31 cellular contexts compared by ENCODE assay signal in genomic region chr16:5017678-5017969, GRCh38. TPM values are rescaled to one million over a fixed set of nuclear protein-coding genes. Genes with fewer than 3 reads are reported as not detected.
"Had no signal": no experiment of that assay in that cellular context is flagged by ENCODE, and none has a peak within 500 bp of the region (broad histone marks: within the 10 kb centered on the region; RNA-seq: fewer than 3 reads in every experiment).

No MANE protein-coding gene starts in this region.

- H3K36me3 ChIP-seq: left lung, neural progenitor cell, neutrophil, ovary, right atrium auricular region, stomach, suprapubic skin, transverse colon, upper lobe of left lung, vagina had no signal

- H2AFZ ChIP-seq: neural progenitor cell had no signal

- H3K4me2 ChIP-seq: neural progenitor cell had no signal

- H3K4me1 ChIP-seq: left lung, neural progenitor cell, right atrium auricular region, stomach, suprapubic skin, upper lobe of left lung, vagina had no signal

- H3K27ac Mint-ChIP-seq: mesothelial cell of epicardium; natural killer cell; nephron progenitor cell; neural progenitor cell; progenitor cell of endocrine pancreas; stimulated activated naive B cell treated with anti-CD40 and anti-IgM and Interleukin-4, amounts not matched to agents 10 μg/mL and 1 μg/mL and 100 μg/mL, for 72 hours had no signal

- H3K9me3 ChIP-seq: left lung, neutrophil, ovary, right atrium auricular region, stomach, suprapubic skin, transverse colon, upper lobe of left lung, vagina had no signal

- H3K9me3 Mint-ChIP-seq: mesothelial cell of epicardium, natural killer cell, nephron progenitor cell, neural progenitor cell had no signal

- FAIRE-seq: keratinocyte had no signal

- DNase-seq: kidney glomerular epithelial cell; left colon; left lung; mesendoderm; naive B cell; natural killer cell; nephron progenitor cell; occipital lobe; ovary; stimulated activated CD4-positive, alpha-beta T cell treated with anti-CD3 and anti-CD28 coated beads, Interleukin-12 subunit alpha, Interleukin-12 subunit beta, amount 100 ng/mL, for 4 hours; stimulated activated CD4-positive, alpha-beta T cell treated with anti-CD3 and anti-CD28 coated beads, Interleukin-15, amount 100 ng/mL, for 24 hours; stimulated activated CD4-positive, alpha-beta T cell treated with anti-CD3 and anti-CD28 coated beads, Interleukin-2, amount 100 ng/mL, for 24 hours; stimulated activated CD4-positive, alpha-beta T cell treated with anti-CD3 and anti-CD28 coated beads, Interleukin-4, amount 100 ng/mL, for 1 hour; stimulated activated naive B cell treated with anti-CD40 and anti-IgM and Interleukin-4, amounts not matched to agents 10 μg/mL and 1 μg/mL and 100 μg/mL, for 72 hours; stimulated activated naive CD8-positive, alpha-beta T cell treated with anti-CD3 and anti-CD28 coated beads, Interleukin-15, Interleukin-2, amounts not matched to agents 100 U/mL and 50 U/mL, for 24 hours; stomach; transverse colon; upper lobe of left lung had no signal

- H3K27ac ChIP-seq: neural progenitor cell, neutrophil, ovary, right atrium auricular region, stomach, suprapubic skin, transverse colon, upper lobe of left lung had no signal

- H3K9ac ChIP-seq: neural progenitor cell had no signal

- ATAC-seq: left colon; left lung; natural killer cell; sciatic nerve; stimulated activated naive B cell treated with anti-CD40 and anti-IgM and Interleukin-4, amounts not matched to agents 10 μg/mL and 1 μg/mL and 100 μg/mL, for 72 hours; stimulated activated naive CD8-positive, alpha-beta T cell treated with anti-CD3 and anti-CD28 coated beads, Interleukin-15, Interleukin-2, amounts not matched to agents 100 U/mL and 50 U/mL, for 24 hours had no signal

- H3K36me3 Mint-ChIP-seq: mesothelial cell of epicardium; naive B cell; natural killer cell; neural progenitor cell; stimulated activated naive B cell treated with anti-CD40 and anti-IgM and Interleukin-4, amounts not matched to agents 10 μg/mL and 1 μg/mL and 100 μg/mL, for 72 hours had no signal

- H3K4me3 Mint-ChIP-seq: mesothelial cell of epicardium; natural killer cell; nephron progenitor cell; neural progenitor cell; stimulated activated naive B cell treated with anti-CD40 and anti-IgM and Interleukin-4, amounts not matched to agents 10 μg/mL and 1 μg/mL and 100 μg/mL, for 72 hours had no signal

- H3K27me3 ChIP-seq: neural progenitor cell, neutrophil, ovary, right atrium auricular region, suprapubic skin, transverse colon, upper lobe of left lung, vagina had no signal

- H3K4me1 Mint-ChIP-seq: mesothelial cell of epicardium; naive B cell; natural killer cell; neural progenitor cell; stimulated activated naive B cell treated with anti-CD40 and anti-IgM and Interleukin-4, amounts not matched to agents 10 μg/mL and 1 μg/mL and 100 μg/mL, for 72 hours had no signal

- H3K4me3 ChIP-seq: left lung, lung, neural progenitor cell, ovary, right atrium auricular region, skin epidermis, stomach, suprapubic skin, transverse colon, upper lobe of left lung, vagina had no signal

RNA-seq across cellular contexts. Expression of gene C16orf89, which starts 48.1 kb away (rescaled TPM):
- total RNA-seq: mononuclear cell, natural killer cell, progenitor cell of endocrine pancreas, pulmonary artery endothelial cell had no signal
- polyA plus RNA-seq: keratinocyte had no signal

RNA-seq across cellular contexts. Expression of gene SEC14L5, which starts 59.5 kb away (rescaled TPM):
- total RNA-seq: pulmonary artery endothelial cell had no signal
